In the genomic region with DNA sequence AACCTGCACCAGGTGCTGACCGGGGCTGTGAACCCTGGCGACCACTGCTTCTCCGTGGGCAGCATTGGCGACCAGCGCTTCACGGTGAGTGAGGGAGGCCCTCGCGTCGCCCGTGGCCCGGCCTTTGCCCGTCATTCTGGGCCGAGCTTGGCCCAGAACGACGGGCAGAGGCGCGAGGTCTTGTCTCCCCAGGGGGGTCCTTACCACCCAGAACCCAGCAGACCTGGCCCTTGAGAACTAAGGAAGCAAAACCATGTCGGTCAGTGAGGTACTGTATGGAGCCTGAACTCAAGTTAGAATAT, we compare ENCODE assay signal across 1 cellular context.
TF ChIP-seq lines count a peak whose summit lies in the region.

No MANE protein-coding gene starts in this region.

TF ChIP-seq in GM12878, 131 proteins besides CTCF, POLR2A, EP300 and RAD21 (continued from another document):
- TF ChIP-seq, protein P1, sequence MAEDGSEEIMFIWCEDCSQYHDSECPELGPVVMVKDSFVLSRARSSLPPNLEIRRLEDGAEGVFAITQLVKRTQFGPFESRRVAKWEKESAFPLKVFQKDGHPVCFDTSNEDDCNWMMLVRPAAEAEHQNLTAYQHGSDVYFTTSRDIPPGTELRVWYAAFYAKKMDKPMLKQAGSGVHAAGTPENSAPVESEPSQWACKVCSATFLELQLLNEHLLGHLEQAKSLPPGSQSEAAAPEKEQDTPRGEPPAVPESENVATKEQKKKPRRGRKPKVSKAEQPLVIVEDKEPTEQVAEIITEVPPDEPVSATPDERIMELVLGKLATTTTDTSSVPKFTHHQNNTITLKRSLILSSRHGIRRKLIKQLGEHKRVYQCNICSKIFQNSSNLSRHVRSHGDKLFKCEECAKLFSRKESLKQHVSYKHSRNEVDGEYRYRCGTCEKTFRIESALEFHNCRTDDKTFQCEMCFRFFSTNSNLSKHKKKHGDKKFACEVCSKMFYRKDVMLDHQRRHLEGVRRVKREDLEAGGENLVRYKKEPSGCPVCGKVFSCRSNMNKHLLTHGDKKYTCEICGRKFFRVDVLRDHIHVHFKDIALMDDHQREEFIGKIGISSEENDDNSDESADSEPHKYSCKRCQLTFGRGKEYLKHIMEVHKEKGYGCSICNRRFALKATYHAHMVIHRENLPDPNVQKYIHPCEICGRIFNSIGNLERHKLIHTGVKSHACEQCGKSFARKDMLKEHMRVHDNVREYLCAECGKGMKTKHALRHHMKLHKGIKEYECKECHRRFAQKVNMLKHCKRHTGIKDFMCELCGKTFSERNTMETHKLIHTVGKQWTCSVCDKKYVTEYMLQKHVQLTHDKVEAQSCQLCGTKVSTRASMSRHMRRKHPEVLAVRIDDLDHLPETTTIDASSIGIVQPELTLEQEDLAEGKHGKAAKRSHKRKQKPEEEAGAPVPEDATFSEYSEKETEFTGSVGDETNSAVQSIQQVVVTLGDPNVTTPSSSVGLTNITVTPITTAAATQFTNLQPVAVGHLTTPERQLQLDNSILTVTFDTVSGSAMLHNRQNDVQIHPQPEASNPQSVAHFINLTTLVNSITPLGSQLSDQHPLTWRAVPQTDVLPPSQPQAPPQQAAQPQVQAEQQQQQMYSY (CRISPR knock-in tag; IDR thresholded peaks at IDR 0.05), result no peak
- TF ChIP-seq SMC3 (IDR thresholded peaks at IDR 0.05; ENCODE audit: borderline replicate concordance, low read length) (no peak), FOXK2 (IDR thresholded peaks at IDR 0.05) (no peak), NRF1 (conservative IDR thresholded peaks at IDR 0.05; ENCODE audit: low read depth, low read length) (no peak), BACH1 (IDR thresholded peaks at IDR 0.05; ENCODE audit: borderline replicate concordance) (no peak), MTA2 (IDR thresholded peaks at IDR 0.05; ENCODE audit: low read depth) (no peak), DPF2 (IDR thresholded peaks at IDR 0.05) (no peak; the same call in 1 of the 2 replicates), IKZF2 (IDR thresholded peaks at IDR 0.05) (no peak; a peak in 1 of 4 replicates)
TF ChIP-seq in GM12878: peak in this region for 0.
